15 cellular contexts compared by ENCODE assay signal in genomic region chr2:157523270-157524059, GRCh38.
"Had no signal": no experiment of that assay in that cellular context is flagged by ENCODE, and none has a peak within 500 bp of the region (broad histone marks: within the 10 kb centered on the region; RNA-seq: fewer than 3 reads in every experiment).

No MANE protein-coding gene starts in this region.

- H3K4me1 Mint-ChIP-seq: activated naive CD8-positive, alpha-beta T cell treated with anti-CD3 and anti-CD28 coated beads, Interleukin-2, amount 10 ng/mL, durations not matched to agents 7 days and 5 days had no signal

- ATAC-seq: effector memory CD8-positive, alpha-beta T cell; gastrocnemius medialis; naive thymus-derived CD8-positive, alpha-beta T cell; stimulated activated naive CD8-positive, alpha-beta T cell treated with anti-CD3 and anti-CD28 coated beads, Interleukin-15, Interleukin-2, amounts not matched to agents 100 U/mL and 50 U/mL, for 24 hours; upper lobe of right lung had no signal

- H3K27me3 Mint-ChIP-seq: activated CD4-positive, alpha-beta memory T cell treated with anti-CD3 and anti-CD28 coated beads for 36 hours; dendritic cell treated with granulocyte-macrophage colony-stimulating factor and Interleukin-4, amounts not matched to agents 40 ng/mL and 50 ng/mL, for 4 days; naive thymus-derived CD8-positive, alpha-beta T cell had no signal

- H3K4me3 Mint-ChIP-seq: activated CD4-positive, alpha-beta memory T cell treated with anti-CD3 and anti-CD28 coated beads for 36 hours; activated naive CD8-positive, alpha-beta T cell treated with anti-CD3 and anti-CD28 coated beads, Interleukin-2, amount 10 ng/mL, durations not matched to agents 7 days and 5 days; dendritic cell treated with granulocyte-macrophage colony-stimulating factor and Interleukin-4, amounts not matched to agents 40 ng/mL and 50 ng/mL, for 4 days; effector memory CD8-positive, alpha-beta T cell; naive thymus-derived CD8-positive, alpha-beta T cell had no signal

- H3K36me3 Mint-ChIP-seq: activated CD4-positive, alpha-beta memory T cell treated with anti-CD3 and anti-CD28 coated beads for 36 hours; activated naive CD8-positive, alpha-beta T cell treated with anti-CD3 and anti-CD28 coated beads, Interleukin-2, amount 10 ng/mL, durations not matched to agents 7 days and 5 days; naive thymus-derived CD8-positive, alpha-beta T cell had no signal

- DNase-seq: activated CD4-positive, alpha-beta memory T cell treated with anti-CD3 and anti-CD28 coated beads for 36 hours; activated gamma-delta T cell treated with Interleukin-2 at 50 U/mL for 16 hours; activated naive CD8-positive, alpha-beta T cell treated with anti-CD3 and anti-CD28 coated beads, Interleukin-2, amount 10 ng/mL, durations not matched to agents 7 days and 5 days; activated T-cell treated with anti-CD3 and anti-CD28 coated beads, Interleukin-2, amount 50 U/mL, for 48 hours; anterior cingulate cortex; cerebellar nuclear complex; effector memory CD8-positive, alpha-beta T cell; gastrocnemius medialis; naive thymus-derived CD8-positive, alpha-beta T cell; occipital lobe; sigmoid colon; stimulated activated CD4-positive, alpha-beta T cell treated with anti-CD3 and anti-CD28 coated beads, Interleukin-2, amount 100 ng/mL, for 24 hours; stimulated activated naive CD8-positive, alpha-beta T cell treated with anti-CD3 and anti-CD28 coated beads, Interleukin-15, Interleukin-2, amounts not matched to agents 100 U/mL and 50 U/mL, for 24 hours; upper lobe of right lung had no signal

- H3K9me3 Mint-ChIP-seq: activated CD4-positive, alpha-beta memory T cell treated with anti-CD3 and anti-CD28 coated beads for 36 hours; activated naive CD8-positive, alpha-beta T cell treated with anti-CD3 and anti-CD28 coated beads, Interleukin-2, amount 10 ng/mL, durations not matched to agents 7 days and 5 days; dendritic cell treated with granulocyte-macrophage colony-stimulating factor and Interleukin-4, amounts not matched to agents 40 ng/mL and 50 ng/mL, for 4 days; effector memory CD8-positive, alpha-beta T cell; naive thymus-derived CD8-positive, alpha-beta T cell had no signal

- H3K27ac Mint-ChIP-seq: activated CD4-positive, alpha-beta memory T cell treated with anti-CD3 and anti-CD28 coated beads for 36 hours; activated naive CD8-positive, alpha-beta T cell treated with anti-CD3 and anti-CD28 coated beads, Interleukin-2, amount 10 ng/mL, durations not matched to agents 7 days and 5 days; dendritic cell treated with granulocyte-macrophage colony-stimulating factor and Interleukin-4, amounts not matched to agents 40 ng/mL and 50 ng/mL, for 4 days; effector memory CD8-positive, alpha-beta T cell; naive thymus-derived CD8-positive, alpha-beta T cell had no signal
